ENCODE assay signal across 2 cellular contexts in genomic region chr14:96512122-96512521, GRCh38.
TF ChIP-seq lines count a peak whose summit lies in the region.

No MANE protein-coding gene starts in this region.

TF ChIP-seq in GM23338, 12 proteins besides CTCF, POLR2A, EP300 and RAD21 (continued from another document):
- TF ChIP-seq ZNF462 (CRISPR knock-in tag; IDR thresholded peaks at IDR 0.05) (no peak), ZNF114 (CRISPR knock-in tag; IDR thresholded peaks at IDR 0.05) (no peak), NANOG (IDR thresholded peaks at IDR 0.05; ENCODE audit: borderline replicate concordance) (no peak), CREB1 (CRISPR knock-in tag; IDR thresholded peaks at IDR 0.05; ENCODE audit: low read depth) (no peak), JUNB (IDR thresholded peaks at IDR 0.05; ENCODE audit: unreplicated experiment) (no peak), POLR2AphosphoS5 (IDR thresholded peaks at IDR 0.05; ENCODE audit: low read depth) (no peak), ZNF331 (CRISPR knock-in tag; IDR thresholded peaks at IDR 0.05; ENCODE audit: low read depth) (no peak), EZH2phosphoT487 (IDR thresholded peaks at IDR 0.05; ENCODE audit: unreplicated experiment) (no peak), REST (IDR thresholded peaks at IDR 0.05; ENCODE audit: unreplicated experiment) (no peak)
- TF ChIP-seq, protein P1, sequence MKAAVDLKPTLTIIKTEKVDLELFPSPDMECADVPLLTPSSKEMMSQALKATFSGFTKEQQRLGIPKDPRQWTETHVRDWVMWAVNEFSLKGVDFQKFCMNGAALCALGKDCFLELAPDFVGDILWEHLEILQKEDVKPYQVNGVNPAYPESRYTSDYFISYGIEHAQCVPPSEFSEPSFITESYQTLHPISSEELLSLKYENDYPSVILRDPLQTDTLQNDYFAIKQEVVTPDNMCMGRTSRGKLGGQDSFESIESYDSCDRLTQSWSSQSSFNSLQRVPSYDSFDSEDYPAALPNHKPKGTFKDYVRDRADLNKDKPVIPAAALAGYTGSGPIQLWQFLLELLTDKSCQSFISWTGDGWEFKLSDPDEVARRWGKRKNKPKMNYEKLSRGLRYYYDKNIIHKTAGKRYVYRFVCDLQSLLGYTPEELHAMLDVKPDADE (IDR thresholded peaks at IDR 0.05), result no peak

TF ChIP-seq in K562, 482 proteins besides CTCF, POLR2A, EP300 and RAD21 (continued from another document):
- TF ChIP-seq, protein P2, sequence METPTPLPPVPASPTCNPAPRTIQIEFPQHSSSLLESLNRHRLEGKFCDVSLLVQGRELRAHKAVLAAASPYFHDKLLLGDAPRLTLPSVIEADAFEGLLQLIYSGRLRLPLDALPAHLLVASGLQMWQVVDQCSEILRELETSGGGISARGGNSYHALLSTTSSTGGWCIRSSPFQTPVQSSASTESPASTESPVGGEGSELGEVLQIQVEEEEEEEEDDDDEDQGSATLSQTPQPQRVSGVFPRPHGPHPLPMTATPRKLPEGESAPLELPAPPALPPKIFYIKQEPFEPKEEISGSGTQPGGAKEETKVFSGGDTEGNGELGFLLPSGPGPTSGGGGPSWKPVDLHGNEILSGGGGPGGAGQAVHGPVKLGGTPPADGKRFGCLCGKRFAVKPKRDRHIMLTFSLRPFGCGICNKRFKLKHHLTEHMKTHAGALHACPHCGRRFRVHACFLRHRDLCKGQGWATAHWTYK (CRISPR knock-in tag; IDR thresholded peaks at IDR 0.05), result no peak
- TF ChIP-seq ZNF668 (CRISPR knock-in tag; IDR thresholded peaks at IDR 0.05), result no peak
- TF ChIP-seq ZNF239 (CRISPR knock-in tag; IDR thresholded peaks at IDR 0.05), result no peak
- no peak for TF ChIP-seq DLX4 (CRISPR knock-in tag; IDR thresholded peaks at IDR 0.05)
- no peak for TF ChIP-seq RBFOX2 (IDR thresholded peaks at IDR 0.05; ENCODE audit: low read depth, low read length)
- TF ChIP-seq POLR2B (IDR thresholded peaks at IDR 0.05; ENCODE audit: low read depth, partially characterized antibody), result no peak
- TF ChIP-seq ZNF277 (CRISPR knock-in tag; IDR thresholded peaks at IDR 0.05; ENCODE audit: borderline replicate concordance), result no peak
- TF ChIP-seq ATF6 (CRISPR knock-in tag; IDR thresholded peaks at IDR 0.05), result no peak
- no peak for TF ChIP-seq SETDB1 (IDR thresholded peaks at IDR 0.05; ENCODE audit: low read length)
- no peak for TF ChIP-seq GATAD2A (IDR thresholded peaks at IDR 0.05)
- no peak for TF ChIP-seq ZBTB1 (CRISPR knock-in tag; IDR thresholded peaks at IDR 0.05; ENCODE audit: borderline replicate concordance, low read depth)
- no peak for TF ChIP-seq ZBTB17 (CRISPR knock-in tag; IDR thresholded peaks at IDR 0.05)
- TF ChIP-seq, protein P3, sequence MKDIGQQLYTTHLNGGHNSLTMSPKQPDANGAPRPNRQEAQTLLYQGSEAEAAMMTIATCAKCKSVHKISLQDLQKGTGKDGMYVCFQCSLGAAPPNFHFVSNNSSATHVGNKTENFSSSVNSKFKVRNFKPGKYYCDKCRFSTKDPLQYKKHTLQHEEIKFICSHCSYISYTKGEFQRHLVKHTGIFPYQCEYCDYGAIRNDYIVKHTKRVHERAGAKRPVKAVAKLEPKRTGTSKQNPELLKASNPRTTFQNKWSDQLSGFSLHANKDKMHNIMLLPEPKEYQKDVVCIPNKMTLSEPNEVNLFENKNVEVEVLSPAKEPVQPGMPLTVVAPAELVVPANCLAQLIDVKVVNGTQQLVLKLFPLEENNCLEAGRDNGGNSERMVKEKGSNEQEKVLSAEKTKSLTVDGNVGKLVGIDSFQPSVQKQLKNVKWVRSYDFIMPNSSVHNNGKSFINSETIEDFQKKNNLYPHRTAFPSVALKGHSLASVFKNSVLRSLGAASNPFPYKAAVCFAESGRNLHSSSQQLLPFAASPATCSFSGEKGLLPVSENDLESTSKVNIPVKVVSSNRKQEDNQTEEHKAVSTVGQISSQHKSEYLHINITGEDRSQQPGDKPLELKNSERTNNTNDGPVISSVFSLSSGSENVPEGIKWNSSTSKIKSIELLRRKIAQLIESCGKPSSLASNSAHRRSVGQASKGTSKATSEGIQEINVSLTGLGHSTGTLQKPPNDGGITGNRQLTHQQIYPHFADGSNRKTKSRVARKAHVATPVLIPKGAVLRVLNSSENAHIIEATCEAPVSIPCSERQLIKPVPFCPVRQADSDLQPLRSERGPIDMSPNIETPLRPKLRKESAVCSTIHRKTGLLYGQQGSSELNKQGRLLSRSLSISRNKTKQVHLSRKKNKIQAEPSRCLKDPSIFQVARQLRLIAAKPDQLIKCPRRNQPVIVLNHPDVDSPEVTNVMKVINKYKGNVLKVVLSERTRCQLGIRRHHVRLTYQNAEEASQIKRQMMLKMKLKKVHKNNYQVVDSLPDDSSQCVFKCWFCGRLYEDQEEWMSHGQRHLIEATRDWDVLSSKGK (CRISPR knock-in tag; IDR thresholded peaks at IDR 0.05), result no peak
- TF ChIP-seq RB1 (IDR thresholded peaks at IDR 0.05; ENCODE audit: low read depth), result no peak
- TF ChIP-seq WHSC1 (IDR thresholded peaks at IDR 0.05; ENCODE audit: low read length), result no peak
TF ChIP-seq in K562: peak in this region for 0.
